ENCODE assay signal across 2 cellular contexts in genomic region chr6:106425382-106425781, GRCh38.
A peak's percentile ranks its signal among the peaks of the same experiment; 100 is the strongest.
TF ChIP-seq lines count a peak whose summit lies in the region.

No MANE protein-coding gene starts in this region.

TF ChIP-seq in liver, 16 proteins besides CTCF, POLR2A, EP300 and RAD21 (continued from another document):
- TF ChIP-seq, protein P1, sequence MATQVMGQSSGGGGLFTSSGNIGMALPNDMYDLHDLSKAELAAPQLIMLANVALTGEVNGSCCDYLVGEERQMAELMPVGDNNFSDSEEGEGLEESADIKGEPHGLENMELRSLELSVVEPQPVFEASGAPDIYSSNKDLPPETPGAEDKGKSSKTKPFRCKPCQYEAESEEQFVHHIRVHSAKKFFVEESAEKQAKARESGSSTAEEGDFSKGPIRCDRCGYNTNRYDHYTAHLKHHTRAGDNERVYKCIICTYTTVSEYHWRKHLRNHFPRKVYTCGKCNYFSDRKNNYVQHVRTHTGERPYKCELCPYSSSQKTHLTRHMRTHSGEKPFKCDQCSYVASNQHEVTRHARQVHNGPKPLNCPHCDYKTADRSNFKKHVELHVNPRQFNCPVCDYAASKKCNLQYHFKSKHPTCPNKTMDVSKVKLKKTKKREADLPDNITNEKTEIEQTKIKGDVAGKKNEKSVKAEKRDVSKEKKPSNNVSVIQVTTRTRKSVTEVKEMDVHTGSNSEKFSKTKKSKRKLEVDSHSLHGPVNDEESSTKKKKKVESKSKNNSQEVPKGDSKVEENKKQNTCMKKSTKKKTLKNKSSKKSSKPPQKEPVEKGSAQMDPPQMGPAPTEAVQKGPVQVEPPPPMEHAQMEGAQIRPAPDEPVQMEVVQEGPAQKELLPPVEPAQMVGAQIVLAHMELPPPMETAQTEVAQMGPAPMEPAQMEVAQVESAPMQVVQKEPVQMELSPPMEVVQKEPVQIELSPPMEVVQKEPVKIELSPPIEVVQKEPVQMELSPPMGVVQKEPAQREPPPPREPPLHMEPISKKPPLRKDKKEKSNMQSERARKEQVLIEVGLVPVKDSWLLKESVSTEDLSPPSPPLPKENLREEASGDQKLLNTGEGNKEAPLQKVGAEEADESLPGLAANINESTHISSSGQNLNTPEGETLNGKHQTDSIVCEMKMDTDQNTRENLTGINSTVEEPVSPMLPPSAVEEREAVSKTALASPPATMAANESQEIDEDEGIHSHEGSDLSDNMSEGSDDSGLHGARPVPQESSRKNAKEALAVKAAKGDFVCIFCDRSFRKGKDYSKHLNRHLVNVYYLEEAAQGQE (IDR thresholded peaks at IDR 0.05), result no peak
- no peak for TF ChIP-seq HNF4G (IDR thresholded peaks at IDR 0.05)
- TF ChIP-seq YY1 (IDR thresholded peaks at IDR 0.05), result no peak
- TF ChIP-seq SP1 (IDR thresholded peaks at IDR 0.05), result peak; percentile 14
- no peak for TF ChIP-seq GABPA (IDR thresholded peaks at IDR 0.05 in 1 of 2, conservative IDR thresholded peaks at IDR 0.05 in 1 of 2)
- TF ChIP-seq NR2F2 (IDR thresholded peaks at IDR 0.05), result no peak
- TF ChIP-seq FOXA1 (IDR thresholded peaks at IDR 0.05), result no peak
TF ChIP-seq in liver: peak in this region for 2.

TF ChIP-seq in HepG2, 621 proteins besides CTCF, POLR2A, EP300 and RAD21 (continued from another document):
- TF ChIP-seq SKIL (CRISPR knock-in tag; IDR thresholded peaks at IDR 0.05; ENCODE audit: borderline replicate concordance) (no peak), MED13 (CRISPR knock-in tag; IDR thresholded peaks at IDR 0.05) (no peak), MIER2 (CRISPR knock-in tag; IDR thresholded peaks at IDR 0.05) (no peak), ZNF138 (CRISPR knock-in tag; IDR thresholded peaks at IDR 0.05; ENCODE audit: low read depth) (no peak)
